In genomic region chr6:105099371-105099770, GRCh38 we compare ENCODE assay signal across 25 cellular contexts.
"Had no signal": no experiment of that assay in that cellular context is flagged by ENCODE, and none has a peak within 500 bp of the region (broad histone marks: within the 10 kb centered on the region; RNA-seq: fewer than 3 reads in every experiment).

No MANE protein-coding gene starts in this region.

- H3K4me3 ChIP-seq: colonic mucosa, neural progenitor cell, sigmoid colon, suprapubic skin, tibial artery had no signal

- H3K36me3 ChIP-seq: colonic mucosa, neural progenitor cell, suprapubic skin had no signal

- H3K27me3 Mint-ChIP-seq: activated CD4-positive, alpha-beta T cell treated with anti-CD3 and anti-CD28 coated beads, Interleukin-2, amount 10 ng/mL, durations not matched to agents 7 days and 5 days; activated naive CD4-positive, alpha-beta T cell treated with anti-CD3 and anti-CD28 coated beads, Interleukin-2, amount 10 ng/mL, durations not matched to agents 7 days and 5 days; activated naive CD8-positive, alpha-beta T cell treated with anti-CD3 and anti-CD28 coated beads, Interleukin-2, amount 10 ng/mL, durations not matched to agents 7 days and 5 days; progenitor cell of endocrine pancreas; stimulated activated memory B cell treated with anti-CD40 and anti-IgM and Interleukin-4, amounts not matched to agents 10 μg/mL and 1 μg/mL and 100 μg/mL, for 72 hours had no signal

- H3K27ac ChIP-seq: colonic mucosa, neural progenitor cell, sigmoid colon, suprapubic skin, tibial artery had no signal

- DNase-seq: activated CD4-positive, alpha-beta memory T cell treated with anti-CD3 and anti-CD28 coated beads, Interleukin-2, amount 10 ng/mL, durations not matched to agents 7 days and 5 days; activated CD4-positive, alpha-beta T cell treated with anti-CD3 and anti-CD28 coated beads for 1 hour; activated CD4-positive, alpha-beta T cell treated with anti-CD3 and anti-CD28 coated beads, Interleukin-2, amount 10 ng/mL, durations not matched to agents 7 days and 5 days; activated CD8-positive, alpha-beta memory T cell treated with anti-CD3 and anti-CD28 coated beads, Interleukin-2, amount 50 U/mL, for 48 hours; activated gamma-delta T cell; activated naive CD4-positive, alpha-beta T cell treated with anti-CD3 and anti-CD28 coated beads, Interleukin-2, amount 10 ng/mL, durations not matched to agents 7 days and 5 days; activated naive CD8-positive, alpha-beta T cell treated with anti-CD3 and anti-CD28 coated beads, Interleukin-2, amount 10 ng/mL, durations not matched to agents 7 days and 5 days; activated T-cell treated with anti-CD3 and anti-CD28 coated beads, Interleukin-2, amount 50 U/mL, for 24 hours; colonic mucosa; effector memory CD8-positive, alpha-beta T cell; erythroblast; left cardiac atrium; mesenchymal stem cell; natural killer cell; retina; sigmoid colon; small intestine; stimulated activated CD4-positive, alpha-beta T cell treated with anti-CD3 and anti-CD28 coated beads, Interleukin-4, amount 100 ng/mL, for 24 hours; stimulated activated naive CD8-positive, alpha-beta T cell treated with anti-CD3 and anti-CD28 coated beads, Interleukin-15, amount 100 ng/mL, for 72 hours; T-helper 2 cell; tibial artery had no signal

- H3K9me3 Mint-ChIP-seq: activated CD4-positive, alpha-beta memory T cell treated with anti-CD3 and anti-CD28 coated beads, Interleukin-2, amount 10 ng/mL, durations not matched to agents 7 days and 5 days; activated CD4-positive, alpha-beta T cell treated with anti-CD3 and anti-CD28 coated beads, Interleukin-2, amount 10 ng/mL, durations not matched to agents 7 days and 5 days; activated naive CD4-positive, alpha-beta T cell treated with anti-CD3 and anti-CD28 coated beads, Interleukin-2, amount 10 ng/mL, durations not matched to agents 7 days and 5 days; activated naive CD8-positive, alpha-beta T cell treated with anti-CD3 and anti-CD28 coated beads, Interleukin-2, amount 10 ng/mL, durations not matched to agents 7 days and 5 days; activated T-cell treated with anti-CD3 and anti-CD28 coated beads, Interleukin-2, amount 50 U/mL, for 24 hours; effector memory CD8-positive, alpha-beta T cell; natural killer cell; neural progenitor cell; stimulated activated memory B cell treated with anti-CD40 and anti-IgM and Interleukin-4, amounts not matched to agents 10 μg/mL and 1 μg/mL and 100 μg/mL, for 72 hours; stimulated activated naive CD8-positive, alpha-beta T cell treated with anti-CD3 and anti-CD28 coated beads, Interleukin-15, amount 100 ng/mL, for 72 hours had no signal

- H2AFZ ChIP-seq: neural progenitor cell had no signal

- H3K9ac ChIP-seq: neural progenitor cell had no signal

- H3K4me1 ChIP-seq: colonic mucosa, neural progenitor cell, sigmoid colon, suprapubic skin, tibial artery had no signal

- H3K27me3 ChIP-seq: colonic mucosa, neural progenitor cell, sigmoid colon, suprapubic skin, tibial artery had no signal

- H3K4me2 ChIP-seq: neural progenitor cell had no signal

- H3K4me3 Mint-ChIP-seq: activated CD4-positive, alpha-beta memory T cell treated with anti-CD3 and anti-CD28 coated beads, Interleukin-2, amount 10 ng/mL, durations not matched to agents 7 days and 5 days; activated CD4-positive, alpha-beta T cell treated with anti-CD3 and anti-CD28 coated beads, Interleukin-2, amount 10 ng/mL, durations not matched to agents 7 days and 5 days; activated naive CD4-positive, alpha-beta T cell treated with anti-CD3 and anti-CD28 coated beads, Interleukin-2, amount 10 ng/mL, durations not matched to agents 7 days and 5 days; activated naive CD8-positive, alpha-beta T cell treated with anti-CD3 and anti-CD28 coated beads, Interleukin-2, amount 10 ng/mL, durations not matched to agents 7 days and 5 days; activated T-cell treated with anti-CD3 and anti-CD28 coated beads, Interleukin-2, amount 50 U/mL, for 24 hours; effector memory CD8-positive, alpha-beta T cell; natural killer cell; neural progenitor cell; stimulated activated memory B cell treated with anti-CD40 and anti-IgM and Interleukin-4, amounts not matched to agents 10 μg/mL and 1 μg/mL and 100 μg/mL, for 72 hours; stimulated activated naive CD8-positive, alpha-beta T cell treated with anti-CD3 and anti-CD28 coated beads, Interleukin-15, amount 100 ng/mL, for 72 hours had no signal

- ATAC-seq: effector memory CD8-positive, alpha-beta T cell; left cardiac atrium; natural killer cell; stimulated activated memory B cell treated with anti-CD40 and anti-IgM and Interleukin-4, amounts not matched to agents 10 μg/mL and 1 μg/mL and 100 μg/mL, for 72 hours; stimulated activated naive CD8-positive, alpha-beta T cell treated with anti-CD3 and anti-CD28 coated beads, Interleukin-15, amount 100 ng/mL, for 72 hours had no signal

- H3K4me1 Mint-ChIP-seq: activated CD4-positive, alpha-beta memory T cell treated with anti-CD3 and anti-CD28 coated beads, Interleukin-2, amount 10 ng/mL, durations not matched to agents 7 days and 5 days; activated CD4-positive, alpha-beta T cell treated with anti-CD3 and anti-CD28 coated beads, Interleukin-2, amount 10 ng/mL, durations not matched to agents 7 days and 5 days; activated naive CD4-positive, alpha-beta T cell treated with anti-CD3 and anti-CD28 coated beads, Interleukin-2, amount 10 ng/mL, durations not matched to agents 7 days and 5 days; activated naive CD8-positive, alpha-beta T cell treated with anti-CD3 and anti-CD28 coated beads, Interleukin-2, amount 10 ng/mL, durations not matched to agents 7 days and 5 days; natural killer cell; neural progenitor cell; stimulated activated memory B cell treated with anti-CD40 and anti-IgM and Interleukin-4, amounts not matched to agents 10 μg/mL and 1 μg/mL and 100 μg/mL, for 72 hours; stimulated activated naive CD8-positive, alpha-beta T cell treated with anti-CD3 and anti-CD28 coated beads, Interleukin-15, amount 100 ng/mL, for 72 hours had no signal

- H3K27ac Mint-ChIP-seq: activated CD4-positive, alpha-beta memory T cell treated with anti-CD3 and anti-CD28 coated beads, Interleukin-2, amount 10 ng/mL, durations not matched to agents 7 days and 5 days; activated CD4-positive, alpha-beta T cell treated with anti-CD3 and anti-CD28 coated beads, Interleukin-2, amount 10 ng/mL, durations not matched to agents 7 days and 5 days; activated naive CD4-positive, alpha-beta T cell treated with anti-CD3 and anti-CD28 coated beads, Interleukin-2, amount 10 ng/mL, durations not matched to agents 7 days and 5 days; activated naive CD8-positive, alpha-beta T cell treated with anti-CD3 and anti-CD28 coated beads, Interleukin-2, amount 10 ng/mL, durations not matched to agents 7 days and 5 days; activated T-cell treated with anti-CD3 and anti-CD28 coated beads, Interleukin-2, amount 50 U/mL, for 24 hours; effector memory CD8-positive, alpha-beta T cell; natural killer cell; neural progenitor cell; progenitor cell of endocrine pancreas; stimulated activated memory B cell treated with anti-CD40 and anti-IgM and Interleukin-4, amounts not matched to agents 10 μg/mL and 1 μg/mL and 100 μg/mL, for 72 hours; stimulated activated naive CD8-positive, alpha-beta T cell treated with anti-CD3 and anti-CD28 coated beads, Interleukin-15, amount 100 ng/mL, for 72 hours had no signal

- H3K9me3 ChIP-seq: colonic mucosa, sigmoid colon, suprapubic skin, tibial artery had no signal

- H3K36me3 Mint-ChIP-seq: activated naive CD4-positive, alpha-beta T cell treated with anti-CD3 and anti-CD28 coated beads, Interleukin-2, amount 10 ng/mL, durations not matched to agents 7 days and 5 days; activated naive CD8-positive, alpha-beta T cell treated with anti-CD3 and anti-CD28 coated beads, Interleukin-2, amount 10 ng/mL, durations not matched to agents 7 days and 5 days; natural killer cell; stimulated activated memory B cell treated with anti-CD40 and anti-IgM and Interleukin-4, amounts not matched to agents 10 μg/mL and 1 μg/mL and 100 μg/mL, for 72 hours had no signal
